Comparison of ENCODE assay signal across 19 cellular contexts in genomic region chr2:156573710-156574109, GRCh38.
DNase-seq lines count a peak whose midpoint lies in the region; ATAC-seq and TF ChIP-seq lines count a peak whose summit lies in the region.
"Had no signal": no experiment of that assay in that cellular context is flagged by ENCODE, and none has a peak within 500 bp of the region (broad histone marks: within the 10 kb centered on the region; RNA-seq: fewer than 3 reads in every experiment).

No MANE protein-coding gene starts in this region.

- H3K9me3 ChIP-seq in HAP-1: no peaks in the 10 kb centered on the region
- H3K9me3 ChIP-seq: esophagus muscularis mucosa, upper lobe of right lung had no signal

- peaks cover 30% of the 10 kb centered on the region for H3K36me3 Mint-ChIP-seq in activated CD4-positive, alpha-beta T cell treated with anti-CD3 and anti-CD28 coated beads, Interleukin-2, amount 10 ng/mL, durations not matched to agents 24 days and 14 days (ENCODE audit: low read depth)

- in situ Hi-C loops in HAP-1 (cut with MboI; ENCODE audit: low sequenced_read_pairs): no loop called here

- peaks cover 20% of the 10 kb centered on the region for H3K4me1 Mint-ChIP-seq in activated CD4-positive, alpha-beta T cell treated with anti-CD3 and anti-CD28 coated beads, Interleukin-2, amount 10 ng/mL, durations not matched to agents 24 days and 14 days

- H3K27me3 ChIP-seq in GM06990 (replicated peaks; ENCODE audit: control insufficient read depth, insufficient read depth, low read length) (no peaks in the 10 kb centered on the region), HAP-1 (ENCODE audit: low read depth) (no peaks in the 10 kb centered on the region)
- H3K27me3 ChIP-seq: esophagus muscularis mucosa, upper lobe of right lung had no signal

- no peak overlapping the region for H3K27ac Mint-ChIP-seq in activated CD4-positive, alpha-beta T cell treated with anti-CD3 and anti-CD28 coated beads, Interleukin-2, amount 10 ng/mL, durations not matched to agents 24 days and 14 days
- H3K27ac Mint-ChIP-seq: activated CD4-positive, alpha-beta T cell treated with anti-CD3 and anti-CD28 coated beads, Interleukin-2, amount 10 ng/mL, durations not matched to agents 7 days and 5 days; activated T-helper 2 cell treated with anti-CD3 and anti-CD28 coated beads, Interferon-gamma antibody, Interleukin-2, Interleukin-4, amounts not matched to agents 10 μg/mL and 5 μg/mL and 100 μg/mL, durations not matched to agents 14 hours and 24 hours and 36 hours had no signal

- no peaks in the 10 kb centered on the region for H3K4me1 ChIP-seq in HAP-1
- H3K4me1 ChIP-seq: esophagus muscularis mucosa, upper lobe of right lung had no signal

- peak; percentile 63 for ATAC-seq in GM19023 (IDR thresholded peaks at IDR 0.05; ENCODE audit: unreplicated experiment)
- ATAC-seq in GM21825 (IDR thresholded peaks at IDR 0.05; ENCODE audit: unreplicated experiment): peak; percentile 57
- ATAC-seq in HG03432 (IDR thresholded peaks at IDR 0.05; ENCODE audit: unreplicated experiment): peak; percentile 71
- ATAC-seq: left lobe of liver, upper lobe of right lung had no signal

- no peak overlapping the region for H3K4me3 ChIP-seq in GM06990 (replicated peaks; ENCODE audit: low read depth, low read length)
- H3K4me3 ChIP-seq in HAP-1: no peak overlapping the region
- H3K4me3 ChIP-seq: esophagus muscularis mucosa, PC-9, upper lobe of right lung had no signal

- no peak for TF ChIP-seq CTCF in GM06990 (IDR thresholded peaks at IDR 0.05; ENCODE audit: insufficient read depth, low read length, poor library complexity, severe bottlenecking)

- DNase-seq in GM06990 (ENCODE audit: extremely low read depth, insufficient read length) (peak; percentile 7), NCI-H345 (lab: John Stamatoyannopoulos, UW) (no peak), HAP-1 (ENCODE audit: low spot score in 2 of 2) (no peak), GM19240 (ENCODE audit: insufficient read length, low spot score) (no peak)
- no peak for DNase-seq in activated CD4-positive, alpha-beta T cell treated with anti-CD3 and anti-CD28 coated beads, Interleukin-2, amount 10 ng/mL, durations not matched to agents 24 days and 14 days
- DNase-seq: ACHN; activated CD4-positive, alpha-beta T cell treated with anti-CD3 and anti-CD28 coated beads, Interleukin-2, amount 10 ng/mL, durations not matched to agents 7 days and 5 days; COR-L47; cortex of kidney; GDM1; NCI-H1092 treated with DMSO at 0.1 percent for 48 hours; PC-9; upper lobe of right lung had no signal

- no peaks in the 10 kb centered on the region for H3K27me3 Mint-ChIP-seq in activated CD4-positive, alpha-beta T cell treated with anti-CD3 and anti-CD28 coated beads, Interleukin-2, amount 10 ng/mL, durations not matched to agents 24 days and 14 days
- H3K27me3 Mint-ChIP-seq: activated CD4-positive, alpha-beta T cell treated with anti-CD3 and anti-CD28 coated beads, Interleukin-2, amount 10 ng/mL, durations not matched to agents 7 days and 5 days had no signal

- intact Hi-C loops in activated CD4-positive, alpha-beta T cell treated with anti-CD3 and anti-CD28 coated beads, Interleukin-2, amount 10 ng/mL, durations not matched to agents 24 days and 14 days (cut with micrococcal nuclease): loop anchor here (5.0 kb wide), 1 partner anchor 141 kb away; no protein-coding TSS in a partner anchor

- no peaks in the 10 kb centered on the region for H3K36me3 ChIP-seq in GM06990 (ENCODE audit: control insufficient read depth, insufficient read depth, low read length)
- no peaks in the 10 kb centered on the region for H3K36me3 ChIP-seq in HAP-1 (replicated peaks)

- H3K9me3 Mint-ChIP-seq in activated CD4-positive, alpha-beta T cell treated with anti-CD3 and anti-CD28 coated beads, Interleukin-2, amount 10 ng/mL, durations not matched to agents 24 days and 14 days: no peaks in the 10 kb centered on the region
- H3K9me3 Mint-ChIP-seq: activated CD4-positive, alpha-beta T cell treated with anti-CD3 and anti-CD28 coated beads, Interleukin-2, amount 10 ng/mL, durations not matched to agents 7 days and 5 days; activated T-helper 2 cell treated with anti-CD3 and anti-CD28 coated beads, Interferon-gamma antibody, Interleukin-2, Interleukin-4, amounts not matched to agents 10 μg/mL and 5 μg/mL and 100 μg/mL, durations not matched to agents 14 hours and 24 hours and 36 hours had no signal

- no peak overlapping the region for H3K4me3 Mint-ChIP-seq in activated CD4-positive, alpha-beta T cell treated with anti-CD3 and anti-CD28 coated beads, Interleukin-2, amount 10 ng/mL, durations not matched to agents 24 days and 14 days
- H3K4me3 Mint-ChIP-seq: activated CD4-positive, alpha-beta T cell treated with anti-CD3 and anti-CD28 coated beads, Interleukin-2, amount 10 ng/mL, durations not matched to agents 7 days and 5 days had no signal
